22 cellular contexts compared by ENCODE assay signal in genomic region chr14:99769123-99769522, GRCh38. TPM values are rescaled to one million over a fixed set of nuclear protein-coding genes. Genes with fewer than 3 reads are reported as not detected.
"Had no signal": no experiment of that assay in that cellular context is flagged by ENCODE, and none has a peak within 500 bp of the region (broad histone marks: within the 10 kb centered on the region; RNA-seq: fewer than 3 reads in every experiment).

No MANE protein-coding gene starts in this region.

- H3K27me3 ChIP-seq: heart right ventricle, transverse colon had no signal

- H3K36me3 ChIP-seq: heart right ventricle, spleen, thoracic aorta, transverse colon had no signal

- H3K9me3 Mint-ChIP-seq: immature natural killer cell; stimulated activated naive CD8-positive, alpha-beta T cell treated with anti-CD3 and anti-CD28 coated beads, Interleukin-15, Interleukin-2, amounts not matched to agents 100 ng/mL and 50 ng/mL, for 24 hours had no signal

- H3K27ac Mint-ChIP-seq: immature natural killer cell; naive thymus-derived CD8-positive, alpha-beta T cell; stimulated activated memory B cell treated with anti-CD40 and anti-IgM and Interleukin-4, amounts not matched to agents 10 μg/mL and 1 μg/mL and 100 μg/mL, for 72 hours; stimulated activated naive CD8-positive, alpha-beta T cell treated with anti-CD3 and anti-CD28 coated beads, Interleukin-15, Interleukin-2, amounts not matched to agents 100 ng/mL and 50 ng/mL, for 24 hours had no signal

- H3K27ac ChIP-seq: heart right ventricle, spleen, thoracic aorta, transverse colon had no signal

- H3K4me3 ChIP-seq: coronary artery, heart right ventricle, lung, spleen, thoracic aorta, transverse colon had no signal

- FAIRE-seq: frontal cortex, keratinocyte had no signal

- ATAC-seq: naive thymus-derived CD8-positive, alpha-beta T cell; right cardiac atrium; stimulated activated memory B cell treated with anti-CD40 and anti-IgM and Interleukin-4, amounts not matched to agents 10 μg/mL and 1 μg/mL and 100 μg/mL, for 72 hours had no signal

- DNase-seq: caudate nucleus; effector CD4-positive, alpha-beta T cell; heart right ventricle; hypothalamus; immature natural killer cell; left cardiac atrium; left ventricle myocardium superior; naive thymus-derived CD8-positive, alpha-beta T cell; right cardiac atrium; spleen; stimulated activated CD4-positive, alpha-beta T cell treated with anti-CD3 and anti-CD28 coated beads, Interleukin-15, amount 100 ng/mL, for 24 hours; stimulated activated CD4-positive, alpha-beta T cell treated with anti-CD3 and anti-CD28 coated beads, Interleukin-1b, Interleukin-23, amount 100 ng/mL, for 48 hours; stimulated activated CD4-positive, alpha-beta T cell treated with anti-CD3 and anti-CD28 coated beads, Interleukin-4, amount 100 ng/mL, for 24 hours; substantia nigra; transverse colon had no signal

- H3K4me3 Mint-ChIP-seq: immature natural killer cell; naive thymus-derived CD8-positive, alpha-beta T cell; stimulated activated memory B cell treated with anti-CD40 and anti-IgM and Interleukin-4, amounts not matched to agents 10 μg/mL and 1 μg/mL and 100 μg/mL, for 72 hours; stimulated activated naive CD8-positive, alpha-beta T cell treated with anti-CD3 and anti-CD28 coated beads, Interleukin-15, Interleukin-2, amounts not matched to agents 100 ng/mL and 50 ng/mL, for 24 hours had no signal

- H3K4me1 Mint-ChIP-seq: immature natural killer cell; naive thymus-derived CD8-positive, alpha-beta T cell; stimulated activated memory B cell treated with anti-CD40 and anti-IgM and Interleukin-4, amounts not matched to agents 10 μg/mL and 1 μg/mL and 100 μg/mL, for 72 hours had no signal

- H3K9me3 ChIP-seq: heart right ventricle, spleen, thoracic aorta, transverse colon had no signal

RNA-seq across cellular contexts. Expression of gene EML1, which starts 24.1 kb away (rescaled TPM):
- total RNA-seq: naive thymus-derived CD8-positive, alpha-beta T cell had no signal
- polyA plus RNA-seq: immature natural killer cell; naive thymus-derived CD8-positive, alpha-beta T cell had no signal
